18 cellular contexts compared by ENCODE assay signal in the genomic region with DNA sequence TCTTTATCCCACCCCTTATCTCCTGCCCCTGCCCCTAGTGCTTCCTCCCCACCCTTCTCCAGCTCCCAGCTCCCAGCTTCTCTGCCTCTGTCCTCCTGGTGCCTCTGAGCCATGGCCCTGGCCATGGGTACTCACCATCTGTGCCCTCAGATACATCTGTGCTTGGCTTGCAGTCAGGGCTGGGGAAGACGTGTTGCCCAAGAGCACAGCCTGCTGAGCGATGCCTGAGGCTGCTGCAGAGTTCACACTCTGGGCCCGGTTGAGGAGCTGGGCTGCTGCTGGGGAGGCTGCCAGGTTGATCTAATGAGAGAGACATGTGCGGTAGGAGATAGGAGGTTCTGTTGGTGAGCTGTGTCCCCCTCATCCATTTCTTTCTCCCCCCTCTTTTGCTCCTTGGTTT. TPM values are rescaled to one million over a fixed set of nuclear protein-coding genes. Genes with fewer than 3 reads are reported as not detected.
A peak's percentile ranks its signal among the peaks of the same experiment; 100 is the strongest.
DNase-seq lines count a peak whose midpoint lies in the region; ATAC-seq and TF ChIP-seq lines count a peak whose summit lies in the region.
"Had no signal": no experiment of that assay in that cellular context is flagged by ENCODE, and none has a peak within 500 bp of the region (broad histone marks: within the 10 kb centered on the region; RNA-seq: fewer than 3 reads in every experiment).

No MANE protein-coding gene starts in this region.

- peak overlapping the region in 6 of 10 donors; percentile 10 to 61 (median 44) for H3K27ac ChIP-seq in heart right ventricle
- H3K27ac ChIP-seq: vagina had no signal

- TF ChIP-seq CTCF in AG10803 (conservative IDR thresholded peaks at IDR 0.05; ENCODE audit: low read length) = peak; percentile 16; the same call in 1 of the 2 replicates
- TF ChIP-seq CTCF in heart right ventricle (IDR thresholded peaks at IDR 0.05) = peak in 1 of 9 donors; percentile 5

- no peaks in the 10 kb centered on the region for H3K27me3 Mint-ChIP-seq in activated CD8-positive, alpha-beta memory T cell treated with anti-CD3 and anti-CD28 coated beads, Interleukin-2, amount 10 ng/mL, durations not matched to agents 7 days and 5 days
- H3K27me3 Mint-ChIP-seq: activated CD4-positive, alpha-beta memory T cell treated with anti-CD3 and anti-CD28 coated beads for 36 hours had no signal

- H3K27ac Mint-ChIP-seq in activated CD8-positive, alpha-beta memory T cell treated with anti-CD3 and anti-CD28 coated beads, Interleukin-2, amount 10 ng/mL, durations not matched to agents 7 days and 5 days = no peak overlapping the region
- H3K27ac Mint-ChIP-seq: activated CD4-positive, alpha-beta memory T cell treated with anti-CD3 and anti-CD28 coated beads for 36 hours; activated naive CD8-positive, alpha-beta T cell treated with anti-CD3 and anti-CD28 coated beads, Interleukin-2, amount 10 ng/mL, durations not matched to agents 7 days and 5 days; activated T-cell treated with anti-CD3 and anti-CD28 coated beads, Interleukin-2, amount 50 U/mL, for 72 hours had no signal

- H3K36me3 Mint-ChIP-seq in activated CD8-positive, alpha-beta memory T cell treated with anti-CD3 and anti-CD28 coated beads, Interleukin-2, amount 10 ng/mL, durations not matched to agents 7 days and 5 days = no peaks in the 10 kb centered on the region
- H3K36me3 Mint-ChIP-seq: activated CD4-positive, alpha-beta memory T cell treated with anti-CD3 and anti-CD28 coated beads for 36 hours; activated naive CD8-positive, alpha-beta T cell treated with anti-CD3 and anti-CD28 coated beads, Interleukin-2, amount 10 ng/mL, durations not matched to agents 7 days and 5 days had no signal

- H3K36me3 ChIP-seq in heart right ventricle = peaks cover 0 to 41% (median 0%) of the 10 kb centered on the region in 9 donors
- H3K36me3 ChIP-seq: vagina had no signal

- H3K9me3 ChIP-seq in heart right ventricle = no peaks in the 10 kb centered on the region
- H3K9me3 ChIP-seq: Caco-2, vagina had no signal

- no peaks in the 10 kb centered on the region for H3K4me1 Mint-ChIP-seq in activated CD8-positive, alpha-beta memory T cell treated with anti-CD3 and anti-CD28 coated beads, Interleukin-2, amount 10 ng/mL, durations not matched to agents 7 days and 5 days

- 50 to 56% methylated on average over 4 of the region's 4 CpGs for WGBS in heart right ventricle, 2 donors

- H3K4me1 ChIP-seq in heart right ventricle = peaks cover 21 to 62% (median 35%) of the 10 kb centered on the region in 9 donors

- DNase-seq in AG10803 (ENCODE audit: low read depth) = peak; percentile 90
- peak; percentile 80 for DNase-seq in NCI-H1694 (lab: John Stamatoyannopoulos, UW)
- DNase-seq in cerebellar cortex (ENCODE audit: low spot score) = peak; percentile 71
- DNase-seq in heart right ventricle = peak; percentile 45 to 47
- no peak for DNase-seq in DMS79 (lab: John Stamatoyannopoulos, UW)
- DNase-seq in NCI-H1048 (lab: John Stamatoyannopoulos, UW) = no peak
- DNase-seq in activated CD8-positive, alpha-beta memory T cell treated with anti-CD3 and anti-CD28 coated beads, Interleukin-2, amount 10 ng/mL, durations not matched to agents 7 days and 5 days = no peak
- DNase-seq: activated CD4-positive, alpha-beta memory T cell treated with anti-CD3 and anti-CD28 coated beads for 36 hours; activated naive CD8-positive, alpha-beta T cell treated with anti-CD3 and anti-CD28 coated beads, Interleukin-2, amount 10 ng/mL, durations not matched to agents 7 days and 5 days; activated T-cell treated with anti-CD3 and anti-CD28 coated beads, Interleukin-2, amount 50 U/mL, for 72 hours; Caco-2; H7; NCI-H2029 had no signal

- CTCF ChIA-PET in activated CD8-positive, alpha-beta memory T cell treated with anti-CD3 and anti-CD28 coated beads, Interleukin-2, amount 10 ng/mL, durations not matched to agents 7 days and 5 days (lab: Charles Lee) = interaction anchor here (1.2 to 6.8 kb wide), 3 partner anchors 9 to 229 kb away, joined by 4 to 107 read pairs (median 4); no protein-coding TSS in a partner anchor

- H3K4me3 Mint-ChIP-seq in activated CD8-positive, alpha-beta memory T cell treated with anti-CD3 and anti-CD28 coated beads, Interleukin-2, amount 10 ng/mL, durations not matched to agents 7 days and 5 days = no peak overlapping the region
- H3K4me3 Mint-ChIP-seq: activated CD4-positive, alpha-beta memory T cell treated with anti-CD3 and anti-CD28 coated beads for 36 hours; activated naive CD8-positive, alpha-beta T cell treated with anti-CD3 and anti-CD28 coated beads, Interleukin-2, amount 10 ng/mL, durations not matched to agents 7 days and 5 days; activated T-cell treated with anti-CD3 and anti-CD28 coated beads, Interleukin-2, amount 50 U/mL, for 72 hours had no signal

- intact Hi-C loops in heart right ventricle (cut with DNase I) = loop anchor here in 8 of 10 donors (5.0 to 10.0 kb wide), 8 partner anchors 65 to 245 kb away; partner anchors contain the start of gene PHC2 (in 2 of the 8)

- H3K4me3 ChIP-seq in AG10803 (ENCODE audit: low read length) = no peak overlapping the region
- no peak overlapping the region for H3K4me3 ChIP-seq in heart right ventricle
- H3K4me3 ChIP-seq: vagina had no signal

- ATAC-seq in heart right ventricle (peak in 6 of 8 donors; percentile 23 to 75 (median 51)), HG02610 (IDR thresholded peaks at IDR 0.05; ENCODE audit: unreplicated experiment) (no peak)
- no peak for ATAC-seq in activated CD8-positive, alpha-beta memory T cell treated with anti-CD3 and anti-CD28 coated beads, Interleukin-2, amount 10 ng/mL, durations not matched to agents 7 days and 5 days
- ATAC-seq: activated T-cell treated with anti-CD3 and anti-CD28 coated beads, Interleukin-2, amount 50 U/mL, for 72 hours had no signal

- no peaks in the 10 kb centered on the region for H3K27me3 ChIP-seq in heart right ventricle
- H3K27me3 ChIP-seq: vagina had no signal

- no peaks in the 10 kb centered on the region for H3K9me3 Mint-ChIP-seq in activated CD8-positive, alpha-beta memory T cell treated with anti-CD3 and anti-CD28 coated beads, Interleukin-2, amount 10 ng/mL, durations not matched to agents 7 days and 5 days (ENCODE audit: low read depth)
- H3K9me3 Mint-ChIP-seq: activated CD4-positive, alpha-beta memory T cell treated with anti-CD3 and anti-CD28 coated beads for 36 hours; activated naive CD8-positive, alpha-beta T cell treated with anti-CD3 and anti-CD28 coated beads, Interleukin-2, amount 10 ng/mL, durations not matched to agents 7 days and 5 days; activated T-cell treated with anti-CD3 and anti-CD28 coated beads, Interleukin-2, amount 50 U/mL, for 72 hours had no signal

RNA-seq across cellular contexts. Expression of gene A3GALT2, which starts 49.4 kb away (rescaled TPM):
- under 1 TPM in 1 of 10 donors, not detected in 9; 0.25 TPM for total RNA-seq in heart right ventricle
- not detected for polyA plus RNA-seq in heart right ventricle
- not detected for total RNA-seq in activated CD8-positive, alpha-beta memory T cell treated with anti-CD3 and anti-CD28 coated beads, Interleukin-2, amount 10 ng/mL, durations not matched to agents 7 days and 5 days
- total RNA-seq: activated CD4-positive, alpha-beta memory T cell treated with anti-CD3 and anti-CD28 coated beads for 36 hours; activated T-cell treated with anti-CD3 and anti-CD28 coated beads, Interleukin-2, amount 50 U/mL, for 72 hours; Caco-2; H7; HT1080; kidney epithelial cell; subcutaneous adipose tissue; vagina had no signal

Comparison
In these comparisons a context has a peak if more than half of its experiments do, and no peak if none do; other contexts are left out.
1. DNase-seq: peak in AG10803 (single experiment), NCI-H1694 (single experiment), cerebellar cortex (single experiment) and heart right ventricle (2 of 2); none in DMS79 (single experiment), NCI-H1048 (single experiment) and activated CD8-positive, alpha-beta memory T cell treated with anti-CD3 and anti-CD28 coated beads, Interleukin-2, amount 10 ng/mL, durations not matched to agents 7 days and 5 days (single experiment).
2. ATAC-seq: peak in heart right ventricle (6 of 8); none in HG02610 (single experiment) and activated CD8-positive, alpha-beta memory T cell treated with anti-CD3 and anti-CD28 coated beads, Interleukin-2, amount 10 ng/mL, durations not matched to agents 7 days and 5 days (single experiment).